In the genomic region with DNA sequence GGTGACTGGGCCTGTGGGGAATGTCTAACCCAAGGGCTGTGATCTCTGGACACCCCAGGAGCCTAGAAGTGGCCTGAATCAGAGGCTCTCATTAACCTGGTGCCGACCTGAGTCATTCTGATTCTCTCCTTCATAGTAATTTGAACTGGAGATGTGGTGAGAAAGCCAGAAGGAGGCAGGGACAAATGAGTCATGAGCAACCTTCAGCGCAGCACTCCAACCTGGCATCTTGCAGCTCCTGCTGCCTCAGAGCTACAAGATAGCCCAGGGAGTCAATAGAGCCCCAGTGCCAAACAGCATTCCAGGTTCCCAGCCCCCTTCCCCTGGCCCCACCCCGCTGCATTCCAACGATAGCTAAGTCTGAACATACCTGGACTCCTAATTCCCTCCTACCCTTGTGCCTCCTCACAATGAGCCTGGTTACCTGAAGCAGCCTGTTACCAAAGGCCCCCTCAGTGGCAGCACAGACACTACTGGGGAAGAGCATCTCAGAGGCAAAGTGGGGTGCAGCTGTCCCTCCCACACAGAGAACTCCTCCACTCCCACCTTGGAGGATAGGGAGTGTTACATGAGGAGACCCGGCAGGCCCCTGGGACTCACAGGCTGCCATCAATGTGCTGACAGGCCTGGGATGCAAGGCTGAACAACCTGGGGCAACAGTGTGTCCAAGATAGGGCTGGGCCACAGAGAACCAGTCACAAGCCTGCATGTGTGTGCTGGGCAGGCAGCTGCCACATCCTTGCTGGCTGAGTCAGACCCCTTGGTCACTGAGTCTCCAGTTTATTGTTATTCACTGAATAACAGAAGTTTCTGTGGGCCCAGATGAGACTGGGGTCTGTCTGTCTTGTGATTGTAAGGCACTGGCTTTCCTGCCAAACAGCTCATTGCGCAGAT, we compare ENCODE assay signal across 11 cellular contexts.
DNase-seq lines count a peak whose midpoint lies in the region; ATAC-seq, FAIRE-seq and TF ChIP-seq lines count a peak whose summit lies in the region.
"Had no signal": no experiment of that assay in that cellular context is flagged by ENCODE, and none has a peak within 500 bp of the region (broad histone marks: within the 10 kb centered on the region; RNA-seq: fewer than 3 reads in every experiment).

No MANE protein-coding gene starts in this region.

- no peak for FAIRE-seq in kidney (lab: Jason Lieb, UNC)

- H3K36me3 ChIP-seq in HEK293 (ENCODE audit: control insufficient read depth in 2 of 2, insufficient read depth in 1 of 2, low read length in 2 of 2) (no peaks in the 10 kb centered on the region), kidney (ENCODE audit: control insufficient read depth in 1 of 2, insufficient read depth in 2 of 2, low read length in 2 of 2) (no peaks in the 10 kb centered on the region)
- H3K36me3 ChIP-seq: left ventricle myocardium inferior had no signal

- H3K9me3 ChIP-seq in HEK293 (ENCODE audit: control insufficient read depth, insufficient read depth, low read depth, low read length) (no peaks in the 10 kb centered on the region), kidney (ENCODE audit: control insufficient read depth in 1 of 2, low read length in 2 of 2) (no peaks in the 10 kb centered on the region)
- H3K9me3 ChIP-seq: left ventricle myocardium inferior had no signal

- CTCF ChIA-PET in HEK293 (lab: Yijun Ruan, JAX): interaction anchor here (1.6 to 2.4 kb wide), 2 partner anchors 29 to 45 kb away, joined by 4 to 9 read pairs; no protein-coding TSS in a partner anchor

- H3K4me1 ChIP-seq in HEK293 (ENCODE audit: control insufficient read depth, insufficient read depth, low read length): peaks cover 3% of the 10 kb centered on the region; the same call in 1 of the 2 replicates
- peaks cover 0 to 13% of the 10 kb centered on the region in 2 donors for H3K4me1 ChIP-seq in kidney (ENCODE audit: control insufficient read depth in 1 of 2, insufficient read depth in 1 of 2, low read depth in 1 of 2, low read length in 2 of 2)

- intact Hi-C loops in kidney (cut with DNase I): no loop called here

- H3K27ac ChIP-seq in HEK293 (ENCODE audit: extremely low read depth, low read depth, low read length) (no peak overlapping the region), kidney (ENCODE audit: low read depth in 2 of 2, low read length in 2 of 2) (no peak overlapping the region)
- H3K27ac ChIP-seq: left ventricle myocardium inferior had no signal

- H3K9ac ChIP-seq in kidney (ENCODE audit: low read length in 2 of 2): no peak overlapping the region

- ATAC-seq in GM21423 (IDR thresholded peaks at IDR 0.05; ENCODE audit: unreplicated experiment): no peak

- POLR2A ChIA-PET in HEK293 (lab: Yijun Ruan, JAX): interaction anchor here (0.6 kb wide), 1 partner anchor 79 kb away, joined by 3 read pairs; no protein-coding TSS in a partner anchor

- DNase-seq in AG08396 (ENCODE audit: low spot score) (peak; percentile 87), amniotic stem cell (lab: John Stamatoyannopoulos, UW) (peak; percentile 19), kidney (peak; percentile 83), NCI-H69 (lab: John Stamatoyannopoulos, UW) (no peak), T-helper 2 cell (no peak), 8988T (no peak)
- DNase-seq: activated CD4-positive, CD25-positive, alpha-beta regulatory T cell; DMS79 treated with DMSO at 0.1 percent for 48 hours; left ventricle myocardium inferior had no signal

- no peak for TF ChIP-seq CTCF in HEK293 (tag by site-specific recombination; IDR thresholded peaks at IDR 0.05)
- no peak for TF ChIP-seq CTCF in kidney (IDR thresholded peaks at IDR 0.05; ENCODE audit: borderline replicate concordance, extremely low read depth, insufficient read depth)

- H3K4me3 ChIP-seq in HEK293 (ENCODE audit: low read depth, low read length) (no peak overlapping the region), kidney (ENCODE audit: low read length in 2 of 2) (no peak overlapping the region)
- H3K4me3 ChIP-seq: left ventricle myocardium inferior had no signal

TF ChIP-seq in HEK293, 187 proteins besides CTCF, POLR2A, EP300 and RAD21 (continues in another document):
- TF ChIP-seq, protein P1, sequence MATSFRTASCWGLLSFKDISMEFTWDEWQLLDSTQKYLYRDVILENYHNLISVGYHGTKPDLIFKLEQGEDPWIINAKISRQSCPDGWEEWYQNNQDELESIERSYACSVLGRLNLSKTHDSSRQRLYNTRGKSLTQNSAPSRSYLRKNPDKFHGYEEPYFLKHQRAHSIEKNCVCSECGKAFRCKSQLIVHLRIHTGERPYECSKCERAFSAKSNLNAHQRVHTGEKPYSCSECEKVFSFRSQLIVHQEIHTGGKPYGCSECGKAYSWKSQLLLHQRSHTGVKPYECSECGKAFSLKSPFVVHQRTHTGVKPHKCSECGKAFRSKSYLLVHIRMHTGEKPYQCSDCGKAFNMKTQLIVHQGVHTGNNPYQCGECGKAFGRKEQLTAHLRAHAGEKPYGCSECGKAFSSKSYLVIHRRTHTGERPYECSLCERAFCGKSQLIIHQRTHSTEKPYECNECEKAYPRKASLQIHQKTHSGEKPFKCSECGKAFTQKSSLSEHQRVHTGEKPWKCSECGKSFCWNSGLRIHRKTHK (tag by site-specific recombination; IDR thresholded peaks at IDR 0.05): no peak
- no peak for TF ChIP-seq ZNF138 (tag by site-specific recombination; IDR thresholded peaks at IDR 0.05; ENCODE audit: borderline replicate concordance)
- TF ChIP-seq, protein P2, sequence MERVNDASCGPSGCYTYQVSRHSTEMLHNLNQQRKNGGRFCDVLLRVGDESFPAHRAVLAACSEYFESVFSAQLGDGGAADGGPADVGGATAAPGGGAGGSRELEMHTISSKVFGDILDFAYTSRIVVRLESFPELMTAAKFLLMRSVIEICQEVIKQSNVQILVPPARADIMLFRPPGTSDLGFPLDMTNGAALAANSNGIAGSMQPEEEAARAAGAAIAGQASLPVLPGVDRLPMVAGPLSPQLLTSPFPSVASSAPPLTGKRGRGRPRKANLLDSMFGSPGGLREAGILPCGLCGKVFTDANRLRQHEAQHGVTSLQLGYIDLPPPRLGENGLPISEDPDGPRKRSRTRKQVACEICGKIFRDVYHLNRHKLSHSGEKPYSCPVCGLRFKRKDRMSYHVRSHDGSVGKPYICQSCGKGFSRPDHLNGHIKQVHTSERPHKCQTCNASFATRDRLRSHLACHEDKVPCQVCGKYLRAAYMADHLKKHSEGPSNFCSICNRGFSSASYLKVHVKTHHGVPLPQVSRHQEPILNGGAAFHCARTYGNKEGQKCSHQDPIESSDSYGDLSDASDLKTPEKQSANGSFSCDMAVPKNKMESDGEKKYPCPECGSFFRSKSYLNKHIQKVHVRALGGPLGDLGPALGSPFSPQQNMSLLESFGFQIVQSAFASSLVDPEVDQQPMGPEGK (tag by site-specific recombination; IDR thresholded peaks at IDR 0.05): no peak
- TF ChIP-seq ZNF157 (tag by site-specific recombination; IDR thresholded peaks at IDR 0.05): no peak
- TF ChIP-seq, protein P3, sequence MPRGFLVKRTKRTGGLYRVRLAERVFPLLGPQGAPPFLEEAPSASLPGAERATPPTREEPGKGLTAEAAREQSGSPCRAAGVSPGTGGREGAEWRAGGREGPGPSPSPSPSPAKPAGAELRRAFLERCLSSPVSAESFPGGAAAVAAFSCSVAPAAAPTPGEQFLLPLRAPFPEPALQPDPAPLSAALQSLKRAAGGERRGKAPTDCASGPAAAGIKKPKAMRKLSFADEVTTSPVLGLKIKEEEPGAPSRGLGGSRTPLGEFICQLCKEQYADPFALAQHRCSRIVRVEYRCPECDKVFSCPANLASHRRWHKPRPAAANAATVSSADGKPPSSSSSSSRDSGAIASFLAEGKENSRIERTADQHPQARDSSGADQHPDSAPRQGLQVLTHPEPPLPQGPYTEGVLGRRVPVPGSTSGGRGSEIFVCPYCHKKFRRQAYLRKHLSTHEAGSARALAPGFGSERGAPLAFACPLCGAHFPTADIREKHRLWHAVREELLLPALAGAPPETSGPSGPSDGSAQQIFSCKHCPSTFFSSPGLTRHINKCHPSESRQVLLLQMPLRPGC (tag by site-specific recombination; IDR thresholded peaks at IDR 0.05): no peak
- TF ChIP-seq ZNF629 (tag by site-specific recombination; IDR thresholded peaks at IDR 0.05): no peak
- no peak for TF ChIP-seq ZNF549 (tag by site-specific recombination; IDR thresholded peaks at IDR 0.05)
- TF ChIP-seq, protein P4, sequence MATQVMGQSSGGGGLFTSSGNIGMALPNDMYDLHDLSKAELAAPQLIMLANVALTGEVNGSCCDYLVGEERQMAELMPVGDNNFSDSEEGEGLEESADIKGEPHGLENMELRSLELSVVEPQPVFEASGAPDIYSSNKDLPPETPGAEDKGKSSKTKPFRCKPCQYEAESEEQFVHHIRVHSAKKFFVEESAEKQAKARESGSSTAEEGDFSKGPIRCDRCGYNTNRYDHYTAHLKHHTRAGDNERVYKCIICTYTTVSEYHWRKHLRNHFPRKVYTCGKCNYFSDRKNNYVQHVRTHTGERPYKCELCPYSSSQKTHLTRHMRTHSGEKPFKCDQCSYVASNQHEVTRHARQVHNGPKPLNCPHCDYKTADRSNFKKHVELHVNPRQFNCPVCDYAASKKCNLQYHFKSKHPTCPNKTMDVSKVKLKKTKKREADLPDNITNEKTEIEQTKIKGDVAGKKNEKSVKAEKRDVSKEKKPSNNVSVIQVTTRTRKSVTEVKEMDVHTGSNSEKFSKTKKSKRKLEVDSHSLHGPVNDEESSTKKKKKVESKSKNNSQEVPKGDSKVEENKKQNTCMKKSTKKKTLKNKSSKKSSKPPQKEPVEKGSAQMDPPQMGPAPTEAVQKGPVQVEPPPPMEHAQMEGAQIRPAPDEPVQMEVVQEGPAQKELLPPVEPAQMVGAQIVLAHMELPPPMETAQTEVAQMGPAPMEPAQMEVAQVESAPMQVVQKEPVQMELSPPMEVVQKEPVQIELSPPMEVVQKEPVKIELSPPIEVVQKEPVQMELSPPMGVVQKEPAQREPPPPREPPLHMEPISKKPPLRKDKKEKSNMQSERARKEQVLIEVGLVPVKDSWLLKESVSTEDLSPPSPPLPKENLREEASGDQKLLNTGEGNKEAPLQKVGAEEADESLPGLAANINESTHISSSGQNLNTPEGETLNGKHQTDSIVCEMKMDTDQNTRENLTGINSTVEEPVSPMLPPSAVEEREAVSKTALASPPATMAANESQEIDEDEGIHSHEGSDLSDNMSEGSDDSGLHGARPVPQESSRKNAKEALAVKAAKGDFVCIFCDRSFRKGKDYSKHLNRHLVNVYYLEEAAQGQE (tag by site-specific recombination; IDR thresholded peaks at IDR 0.05): no peak
- no peak for TF ChIP-seq YY1 (tag by site-specific recombination; IDR thresholded peaks at IDR 0.05)
- no peak for TF ChIP-seq ZNF677 (tag by site-specific recombination; IDR thresholded peaks at IDR 0.05)
- 0 out of 2 replicates have a peak, but pooled peaks have one; percentile 22 for TF ChIP-seq ZNF10 (tag by site-specific recombination; IDR thresholded peaks at IDR 0.05)
- no peak for TF ChIP-seq KLF7 (tag by site-specific recombination; IDR thresholded peaks at IDR 0.05; ENCODE audit: borderline replicate concordance)

Comparison
In these comparisons a context has a peak if more than half of its experiments do, and no peak if none do; other contexts are left out.
1. DNase-seq: peak in AG08396 (single experiment), amniotic stem cell (single experiment) and kidney (single experiment); none in NCI-H69 (single experiment), T-helper 2 cell (0 of 5) and 8988T (single experiment).